In genomic region chr2:109612991-109613921, GRCh38 we compare ENCODE assay signal across 1 cellular context.
TF ChIP-seq lines count a peak whose summit lies in the region.

No MANE protein-coding gene starts in this region.

TF ChIP-seq in HepG2, 621 proteins besides CTCF, POLR2A, EP300 and RAD21 (continued from another document and continues in another):
- no peak for TF ChIP-seq AHDC1 (CRISPR knock-in tag; IDR thresholded peaks at IDR 0.05; ENCODE audit: borderline replicate concordance)
- TF ChIP-seq SP5 (CRISPR knock-in tag; IDR thresholded peaks at IDR 0.05; ENCODE audit: borderline replicate concordance, low read depth): no peak
- no peak for TF ChIP-seq ZNF652 (CRISPR knock-in tag; IDR thresholded peaks at IDR 0.05; ENCODE audit: borderline replicate concordance, low read depth)
- no peak for TF ChIP-seq LBX2 (CRISPR knock-in tag; IDR thresholded peaks at IDR 0.05; ENCODE audit: borderline replicate concordance)
- no peak for TF ChIP-seq ZNF639 (CRISPR knock-in tag; conservative IDR thresholded peaks at IDR 0.05)
- no peak for TF ChIP-seq AHR (CRISPR knock-in tag; IDR thresholded peaks at IDR 0.05)
- no peak for TF ChIP-seq FOXJ3 (CRISPR knock-in tag; IDR thresholded peaks at IDR 0.05; ENCODE audit: borderline replicate concordance)
- 0 out of 2 replicates have a peak, but pooled peaks have one; percentile 4 for TF ChIP-seq ZNF562 (CRISPR knock-in tag; IDR thresholded peaks at IDR 0.05; ENCODE audit: borderline replicate concordance)
- TF ChIP-seq ZNF510 (CRISPR knock-in tag; IDR thresholded peaks at IDR 0.05; ENCODE audit: low read depth): no peak
- no peak for TF ChIP-seq ZNF816 (CRISPR knock-in tag; IDR thresholded peaks at IDR 0.05; ENCODE audit: borderline replicate concordance)
- no peak for TF ChIP-seq IKZF4 (CRISPR knock-in tag; IDR thresholded peaks at IDR 0.05; ENCODE audit: borderline replicate concordance, low read depth, not compliant biosample characterization)
- peak; percentile 46; the same call in 1 of the 2 replicates for TF ChIP-seq ZNF160 (CRISPR knock-in tag; IDR thresholded peaks at IDR 0.05)
- TF ChIP-seq ZNF30 (CRISPR knock-in tag; IDR thresholded peaks at IDR 0.05): no peak
- no peak for TF ChIP-seq CHD2 (IDR thresholded peaks at IDR 0.05; ENCODE audit: low read depth, low read length)
- TF ChIP-seq FOXA3 (CRISPR knock-in tag; IDR thresholded peaks at IDR 0.05): no peak
- no peak for TF ChIP-seq ZNF557 (CRISPR knock-in tag; IDR thresholded peaks at IDR 0.05)
- 0 out of 2 replicates have a peak, but pooled peaks have one; percentile 10 for TF ChIP-seq GATAD2A (CRISPR knock-in tag; IDR thresholded peaks at IDR 0.05)
- TF ChIP-seq CREB3 (CRISPR knock-in tag; IDR thresholded peaks at IDR 0.05): no peak
- TF ChIP-seq ATF7-NPFF (CRISPR knock-in tag; IDR thresholded peaks at IDR 0.05; ENCODE audit: low read depth): no peak
- TF ChIP-seq NR3C1 (CRISPR knock-in tag; IDR thresholded peaks at IDR 0.05): no peak
- no peak for TF ChIP-seq ZBTB42 (CRISPR knock-in tag; IDR thresholded peaks at IDR 0.05)
- no peak for TF ChIP-seq HHEX (CRISPR knock-in tag; IDR thresholded peaks at IDR 0.05)
- TF ChIP-seq RCOR2 (CRISPR knock-in tag; IDR thresholded peaks at IDR 0.05): no peak
- no peak for TF ChIP-seq TEF (CRISPR knock-in tag; IDR thresholded peaks at IDR 0.05)
- TF ChIP-seq ZNF790 (CRISPR knock-in tag; IDR thresholded peaks at IDR 0.05; ENCODE audit: borderline replicate concordance): no peak
- TF ChIP-seq KDM1A (CRISPR knock-in tag; IDR thresholded peaks at IDR 0.05): no peak
- 0 out of 2 replicates have a peak, but pooled peaks have one; percentile 73 for TF ChIP-seq GLI4 (CRISPR knock-in tag; IDR thresholded peaks at IDR 0.05; ENCODE audit: borderline replicate concordance)
- TF ChIP-seq GATAD1 (CRISPR knock-in tag; IDR thresholded peaks at IDR 0.05): no peak
- no peak for TF ChIP-seq EZH2 (conservative IDR thresholded peaks at IDR 0.05; ENCODE audit: low read depth, low read length)
- TF ChIP-seq ZNF782 (CRISPR knock-in tag; IDR thresholded peaks at IDR 0.05; ENCODE audit: borderline replicate concordance): no peak
- no peak for TF ChIP-seq AKNA (CRISPR knock-in tag; IDR thresholded peaks at IDR 0.05; ENCODE audit: borderline replicate concordance)
- TF ChIP-seq ZNF878 (CRISPR knock-in tag; IDR thresholded peaks at IDR 0.05): peak; percentile 49; the same call in 1 of the 2 replicates
- TF ChIP-seq ZNF747 (CRISPR knock-in tag; IDR thresholded peaks at IDR 0.05; ENCODE audit: borderline replicate concordance): no peak
- TF ChIP-seq ESRRA (CRISPR knock-in tag; IDR thresholded peaks at IDR 0.05; ENCODE audit: low read depth): no peak
- TF ChIP-seq HES4 (CRISPR knock-in tag; IDR thresholded peaks at IDR 0.05; ENCODE audit: borderline replicate concordance): no peak
- TF ChIP-seq WIZ (CRISPR knock-in tag; IDR thresholded peaks at IDR 0.05): no peak
- TF ChIP-seq ZNF773 (CRISPR knock-in tag; IDR thresholded peaks at IDR 0.05; ENCODE audit: borderline replicate concordance): no peak; the same call in 1 of the 2 replicates
- TF ChIP-seq ZXDC (CRISPR knock-in tag; IDR thresholded peaks at IDR 0.05): no peak
- no peak for TF ChIP-seq TSC22D2 (CRISPR knock-in tag; IDR thresholded peaks at IDR 0.05; ENCODE audit: borderline replicate concordance)
- TF ChIP-seq ZNF333 (CRISPR knock-in tag; IDR thresholded peaks at IDR 0.05; ENCODE audit: borderline replicate concordance): peak; percentile 19; the same call in 1 of the 2 replicates
- no peak for TF ChIP-seq PAWR (CRISPR knock-in tag; IDR thresholded peaks at IDR 0.05; ENCODE audit: borderline replicate concordance)
- no peak for TF ChIP-seq ZNF274 (CRISPR knock-in tag; IDR thresholded peaks at IDR 0.05)
- no peak for TF ChIP-seq PRDM4 (CRISPR knock-in tag; IDR thresholded peaks at IDR 0.05; ENCODE audit: borderline replicate concordance)
- no peak for TF ChIP-seq TIGD3 (CRISPR knock-in tag; IDR thresholded peaks at IDR 0.05; ENCODE audit: borderline replicate concordance)
